Comparison of ENCODE assay signal across 27 cellular contexts in the genomic region with DNA sequence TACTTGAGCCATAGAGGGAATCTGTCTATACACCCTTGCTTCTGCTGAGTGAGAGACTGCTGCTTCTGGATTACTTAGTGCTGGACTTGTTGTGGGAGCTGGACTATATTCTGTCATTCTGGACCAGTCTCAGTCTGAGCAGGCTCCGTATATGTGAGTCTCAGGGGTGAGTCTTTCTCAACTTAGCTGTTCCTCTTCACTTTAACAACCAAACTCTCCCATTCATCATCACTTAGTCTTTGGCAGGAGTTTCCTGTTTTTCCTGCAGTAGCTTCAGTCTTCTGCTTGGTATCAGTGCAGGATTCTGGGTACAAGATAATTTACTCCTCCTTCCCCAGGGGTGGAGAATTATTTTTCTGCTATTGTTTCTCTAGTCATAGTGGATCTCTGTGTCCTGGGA.
"Had no signal": no experiment of that assay in that cellular context is flagged by ENCODE, and none has a peak within 500 bp of the region (broad histone marks: within the 10 kb centered on the region; RNA-seq: fewer than 3 reads in every experiment).

No MANE protein-coding gene starts in this region.

- H3K36me3 ChIP-seq: cardiac muscle cell, heart left ventricle, right lobe of liver, stomach, transverse colon had no signal

- H3K27me3 ChIP-seq: cardiac muscle cell, heart left ventricle, right lobe of liver, stomach, transverse colon had no signal

- H3K4me1 ChIP-seq: heart left ventricle, right lobe of liver, stomach, transverse colon had no signal

- H3K27ac ChIP-seq: cardiac muscle cell, heart left ventricle, right lobe of liver, stomach, transverse colon had no signal

- H3K9me3 ChIP-seq: right lobe of liver, transverse colon had no signal

- DNase-seq: activated CD4-positive, alpha-beta T cell treated with anti-CD3 and anti-CD28 coated beads, Interleukin-2, amount 50 U/mL, for 4 hours; activated CD8-positive, alpha-beta memory T cell treated with anti-CD3 and anti-CD28 coated beads for 24 hours; activated CD8-positive, alpha-beta memory T cell treated with anti-CD3 and anti-CD28 coated beads, Interleukin-2, amount 50 U/mL, for 4 hours; activated naive CD4-positive, alpha-beta T cell treated with anti-CD3 and anti-CD28 coated beads for 36 hours; activated naive CD8-positive, alpha-beta T cell treated with anti-CD3 and anti-CD28 coated beads, Interleukin-2, amount 10 ng/mL, durations not matched to agents 7 days and 5 days; activated T-cell treated with anti-CD3 and anti-CD28 coated beads, Interleukin-2, amount 50 U/mL, for 24 hours; amygdala; effector CD4-positive, alpha-beta T cell; heart left ventricle; islet precursor cell; left cardiac atrium; mesendoderm; naive B cell; occipital lobe; posterior cingulate gyrus; right lobe of liver; small intestine; stimulated activated CD4-positive, alpha-beta T cell treated with anti-CD3 and anti-CD28 coated beads, Interleukin-2, amount 100 ng/mL, for 24 hours; stomach; T1000; transverse colon had no signal

- H3K4me3 ChIP-seq: cardiac muscle cell, heart left ventricle, right lobe of liver, stomach, transverse colon had no signal

- ATAC-seq: activated T-helper 17 cell treated with anti-CD3 and anti-CD28 coated beads, Interleukin-2, amount 50 U/mL, for 72 hours; esophagus mucosa; heart left ventricle; left cardiac atrium; right lobe of liver; stimulated activated memory B cell treated with anti-CD40 and anti-IgM and Interleukin-4, amounts not matched to agents 10 μg/mL and 1 μg/mL and 100 μg/mL, for 72 hours; WTC11 had no signal

- FAIRE-seq: small intestine, urothelium cell line had no signal
